10 cellular contexts compared by ENCODE assay signal in the genomic region with DNA sequence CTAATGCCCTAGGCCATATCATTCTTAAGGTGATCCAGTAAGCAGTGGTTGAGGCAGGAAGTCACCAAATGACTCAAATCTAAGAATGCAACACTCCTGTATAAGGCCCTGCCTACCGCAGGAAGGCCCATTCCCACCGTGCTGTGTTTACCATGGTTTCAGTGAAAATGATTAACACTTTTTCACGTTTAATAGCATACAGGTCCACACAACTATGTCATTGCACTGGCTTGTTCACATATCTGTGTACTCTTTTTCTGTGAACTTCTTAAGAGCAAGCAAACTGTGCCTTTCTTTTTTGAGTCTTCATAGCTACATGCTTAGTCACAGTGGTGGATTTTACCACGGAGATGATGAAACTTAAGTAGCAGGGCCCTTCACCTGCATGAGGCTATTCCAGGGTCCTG.
DNase-seq lines count a peak whose midpoint lies in the region; ATAC-seq, FAIRE-seq and TF ChIP-seq lines count a peak whose summit lies in the region.
"Had no signal": no experiment of that assay in that cellular context is flagged by ENCODE, and none has a peak within 500 bp of the region (broad histone marks: within the 10 kb centered on the region; RNA-seq: fewer than 3 reads in every experiment).

No MANE protein-coding gene starts in this region.

- TF ChIP-seq POLR2A in A549 (IDR thresholded peaks at IDR 0.05; ENCODE audit: low read length) = no peak

- no peaks in the 10 kb centered on the region for H3K4me1 Mint-ChIP-seq in WTC11

- ATAC-seq in A549 (peak; percentile 85 to 91), GM19324 (IDR thresholded peaks at IDR 0.05; ENCODE audit: low FRiP score, unreplicated experiment) (peak; percentile 64), HG03097 (IDR thresholded peaks at IDR 0.05; ENCODE audit: low FRiP score, unreplicated experiment) (peak; percentile 93), WTC11 (no peak), sciatic nerve (no peak), mucosa of descending colon (no peak)

- peaks cover 28% of the 10 kb centered on the region for H3K4me1 ChIP-seq in A549
- H3K4me1 ChIP-seq in mucosa of descending colon (ENCODE audit: low read depth) = no peaks in the 10 kb centered on the region
- H3K4me1 ChIP-seq: BLaER1 treated with 17β-estradiol and CSF1 and Interleukin-3, amounts not matched to agents 10 nM and 100 nM had no signal

- H3K9me3 ChIP-seq in A549 (no peaks in the 10 kb centered on the region), mucosa of descending colon (no peaks in the 10 kb centered on the region)
- H3K9me3 ChIP-seq: BLaER1 treated with 17β-estradiol and CSF1 and Interleukin-3, amounts not matched to agents 10 nM and 100 nM had no signal

- H3K4me3 Mint-ChIP-seq in WTC11 = no peak overlapping the region

- intact Hi-C loops in sciatic nerve (cut with DNase I) = no loop called here
- intact Hi-C loops in mucosa of descending colon (cut with DNase I, micrococcal nuclease) = no loop called here

- no peaks in the 10 kb centered on the region for H3K9me3 Mint-ChIP-seq in WTC11

- peak overlapping the region; percentile 52 for H3K4me2 ChIP-seq in A549
- H3K4me2 ChIP-seq: BLaER1 treated with 17β-estradiol and CSF1 and Interleukin-3, amounts not matched to agents 10 nM and 100 nM had no signal

- no peak for TF ChIP-seq EP300 in A549 (IDR thresholded peaks at IDR 0.05)

- POLR2A ChIA-PET in A549 (lab: Yijun Ruan, JAX) (no interaction called here), WTC11 (lab: Charles Lee) (no interaction called here)

- peak overlapping the region; percentile 61 to 80 for H3K27ac ChIP-seq in A549
- H3K27ac ChIP-seq: BLaER1 treated with 17β-estradiol and CSF1 and Interleukin-3, amounts not matched to agents 10 nM and 100 nM had no signal

- no peak for TF ChIP-seq CTCF in A549 (IDR thresholded peaks at IDR 0.05)
- TF ChIP-seq CTCF in WTC11 (IDR thresholded peaks at IDR 0.05) = no peak
- TF ChIP-seq CTCF in mucosa of descending colon (IDR thresholded peaks at IDR 0.05) = no peak

- peak; percentile 24 to 75 for DNase-seq in A549 (ENCODE audit: low read depth in 1 of 2, low spot score in 1 of 2)
- DNase-seq in WTC11 (ENCODE audit: low spot score) = no peak
- no peak for DNase-seq in sciatic nerve (ENCODE audit: low spot score)
- DNase-seq in stimulated activated CD4-positive, alpha-beta T cell treated with anti-CD3 and anti-CD28 coated beads, Interleukin-2, amount 100 ng/mL, for 24 hours = no peak
- DNase-seq in mucosa of descending colon = no peak
- no peak for DNase-seq in D341Med (ENCODE audit: low spot score)

- no peak overlapping the region for H3K4me3 ChIP-seq in A549
- H3K4me3 ChIP-seq in mucosa of descending colon = no peak overlapping the region
- H3K4me3 ChIP-seq: BLaER1 treated with 17β-estradiol and CSF1 and Interleukin-3, amounts not matched to agents 10 nM and 100 nM had no signal

- no peaks in the 10 kb centered on the region for H3K36me3 Mint-ChIP-seq in WTC11

- WGBS in A549 (ENCODE audit: missing lambda C conversion rate) = 4% methylated on average over 4 of the region's 4 CpGs

- H3K27ac Mint-ChIP-seq in WTC11 = peak overlapping the region; percentile 49; the same call in 1 of the 2 replicates

- CTCF ChIA-PET in A549 (lab: Yijun Ruan, JAX) (interaction anchor here (0.6 to 0.7 kb wide), 2 partner anchors 14 to 269 kb away, joined by 3 to 4 read pairs; no protein-coding TSS in a partner anchor), WTC11 (lab: Charles Lee) (no interaction called here)

- TF ChIP-seq RAD21 in A549 (conservative IDR thresholded peaks at IDR 0.05 in 1 of 2, IDR thresholded peaks at IDR 0.05 in 1 of 2) = no peak

- H3K36me3 ChIP-seq in mucosa of descending colon (ENCODE audit: low read depth) = no peaks in the 10 kb centered on the region
- H3K36me3 ChIP-seq: BLaER1 treated with 17β-estradiol and CSF1 and Interleukin-3, amounts not matched to agents 10 nM and 100 nM had no signal

- no peaks in the 10 kb centered on the region for H3K27me3 Mint-ChIP-seq in WTC11 (ENCODE audit: low read depth)

- FAIRE-seq in A549 (lab: Jason Lieb, UNC) = peak; percentile 89
- FAIRE-seq: TTC549 had no signal

TF ChIP-seq in A549, 52 proteins besides CTCF, POLR2A, EP300 and RAD21:
- TF ChIP-seq HOXB13 (CRISPR knock-in tag; IDR thresholded peaks at IDR 0.05; ENCODE audit: low read depth) (no peak), SREBF2 (IDR thresholded peaks at IDR 0.05) (no peak), FOSL2 (IDR thresholded peaks at IDR 0.05) (0 out of 2 replicates have a peak, but pooled peaks have one; percentile 36), FOSL2 (CRISPR knock-in tag; IDR thresholded peaks at IDR 0.05) (no peak; the same call in none of the 2 replicates), CEBPB (IDR thresholded peaks at IDR 0.05) (peak; percentile 20 to 28; a peak in 2 of 4 replicates), SMC3 (IDR thresholded peaks at IDR 0.05) (peak; percentile 11; the same call in 1 of the 3 replicates), JUNB (IDR thresholded peaks at IDR 0.05) (peak; percentile 59)

TF ChIP-seq in WTC11, 78 proteins besides CTCF, POLR2A, EP300 and RAD21 (continues in another document):
- TF ChIP-seq GABPB1 (CRISPR knock-in tag; IDR thresholded peaks at IDR 0.05) = no peak
- TF ChIP-seq, protein P1, sequence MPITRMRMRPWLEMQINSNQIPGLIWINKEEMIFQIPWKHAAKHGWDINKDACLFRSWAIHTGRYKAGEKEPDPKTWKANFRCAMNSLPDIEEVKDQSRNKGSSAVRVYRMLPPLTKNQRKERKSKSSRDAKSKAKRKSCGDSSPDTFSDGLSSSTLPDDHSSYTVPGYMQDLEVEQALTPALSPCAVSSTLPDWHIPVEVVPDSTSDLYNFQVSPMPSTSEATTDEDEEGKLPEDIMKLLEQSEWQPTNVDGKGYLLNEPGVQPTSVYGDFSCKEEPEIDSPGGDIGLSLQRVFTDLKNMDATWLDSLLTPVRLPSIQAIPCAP (CRISPR knock-in tag; IDR thresholded peaks at IDR 0.05) = no peak
- TF ChIP-seq, protein P2, sequence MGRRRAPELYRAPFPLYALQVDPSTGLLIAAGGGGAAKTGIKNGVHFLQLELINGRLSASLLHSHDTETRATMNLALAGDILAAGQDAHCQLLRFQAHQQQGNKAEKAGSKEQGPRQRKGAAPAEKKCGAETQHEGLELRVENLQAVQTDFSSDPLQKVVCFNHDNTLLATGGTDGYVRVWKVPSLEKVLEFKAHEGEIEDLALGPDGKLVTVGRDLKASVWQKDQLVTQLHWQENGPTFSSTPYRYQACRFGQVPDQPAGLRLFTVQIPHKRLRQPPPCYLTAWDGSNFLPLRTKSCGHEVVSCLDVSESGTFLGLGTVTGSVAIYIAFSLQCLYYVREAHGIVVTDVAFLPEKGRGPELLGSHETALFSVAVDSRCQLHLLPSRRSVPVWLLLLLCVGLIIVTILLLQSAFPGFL (CRISPR knock-in tag; IDR thresholded peaks at IDR 0.05; ENCODE audit: borderline replicate concordance) = no peak
- no peak for TF ChIP-seq SMAD3 (CRISPR knock-in tag; IDR thresholded peaks at IDR 0.05; ENCODE audit: borderline replicate concordance)
- no peak for TF ChIP-seq ZBTB21 (CRISPR knock-in tag; IDR thresholded peaks at IDR 0.05; ENCODE audit: borderline replicate concordance)
- TF ChIP-seq CBFB (CRISPR knock-in tag; IDR thresholded peaks at IDR 0.05; ENCODE audit: low read depth) = no peak
- no peak for TF ChIP-seq ZNF232 (CRISPR knock-in tag; IDR thresholded peaks at IDR 0.05)
- TF ChIP-seq, protein P3, sequence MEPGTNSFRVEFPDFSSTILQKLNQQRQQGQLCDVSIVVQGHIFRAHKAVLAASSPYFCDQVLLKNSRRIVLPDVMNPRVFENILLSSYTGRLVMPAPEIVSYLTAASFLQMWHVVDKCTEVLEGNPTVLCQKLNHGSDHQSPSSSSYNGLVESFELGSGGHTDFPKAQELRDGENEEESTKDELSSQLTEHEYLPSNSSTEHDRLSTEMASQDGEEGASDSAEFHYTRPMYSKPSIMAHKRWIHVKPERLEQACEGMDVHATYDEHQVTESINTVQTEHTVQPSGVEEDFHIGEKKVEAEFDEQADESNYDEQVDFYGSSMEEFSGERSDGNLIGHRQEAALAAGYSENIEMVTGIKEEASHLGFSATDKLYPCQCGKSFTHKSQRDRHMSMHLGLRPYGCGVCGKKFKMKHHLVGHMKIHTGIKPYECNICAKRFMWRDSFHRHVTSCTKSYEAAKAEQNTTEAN (CRISPR knock-in tag; IDR thresholded peaks at IDR 0.05) = no peak
- TF ChIP-seq IRF2 (CRISPR knock-in tag; IDR thresholded peaks at IDR 0.05; ENCODE audit: borderline replicate concordance, low read depth) = no peak
- TF ChIP-seq, protein P4, sequence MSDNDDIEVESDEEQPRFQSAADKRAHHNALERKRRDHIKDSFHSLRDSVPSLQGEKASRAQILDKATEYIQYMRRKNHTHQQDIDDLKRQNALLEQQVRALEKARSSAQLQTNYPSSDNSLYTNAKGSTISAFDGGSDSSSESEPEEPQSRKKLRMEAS (CRISPR knock-in tag; IDR thresholded peaks at IDR 0.05) = no peak
- TF ChIP-seq, protein P5, sequence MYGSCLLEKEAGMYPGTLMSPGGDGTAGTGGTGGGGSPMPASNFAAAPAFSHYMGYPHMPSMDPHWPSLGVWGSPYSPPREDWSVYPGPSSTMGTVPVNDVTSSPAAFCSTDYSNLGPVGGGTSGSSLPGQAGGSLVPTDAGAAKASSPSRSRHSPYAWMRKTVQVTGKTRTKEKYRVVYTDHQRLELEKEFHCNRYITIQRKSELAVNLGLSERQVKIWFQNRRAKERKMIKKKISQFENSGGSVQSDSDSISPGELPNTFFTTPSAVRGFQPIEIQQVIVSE (CRISPR knock-in tag; IDR thresholded peaks at IDR 0.05; ENCODE audit: borderline replicate concordance) = no peak
- TF ChIP-seq, protein P6, sequence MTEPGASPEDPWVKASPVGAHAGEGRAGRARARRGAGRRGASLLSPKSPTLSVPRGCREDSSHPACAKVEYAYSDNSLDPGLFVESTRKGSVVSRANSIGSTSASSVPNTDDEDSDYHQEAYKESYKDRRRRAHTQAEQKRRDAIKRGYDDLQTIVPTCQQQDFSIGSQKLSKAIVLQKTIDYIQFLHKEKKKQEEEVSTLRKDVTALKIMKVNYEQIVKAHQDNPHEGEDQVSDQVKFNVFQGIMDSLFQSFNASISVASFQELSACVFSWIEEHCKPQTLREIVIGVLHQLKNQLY (CRISPR knock-in tag; IDR thresholded peaks at IDR 0.05) = no peak
- TF ChIP-seq, protein P7, sequence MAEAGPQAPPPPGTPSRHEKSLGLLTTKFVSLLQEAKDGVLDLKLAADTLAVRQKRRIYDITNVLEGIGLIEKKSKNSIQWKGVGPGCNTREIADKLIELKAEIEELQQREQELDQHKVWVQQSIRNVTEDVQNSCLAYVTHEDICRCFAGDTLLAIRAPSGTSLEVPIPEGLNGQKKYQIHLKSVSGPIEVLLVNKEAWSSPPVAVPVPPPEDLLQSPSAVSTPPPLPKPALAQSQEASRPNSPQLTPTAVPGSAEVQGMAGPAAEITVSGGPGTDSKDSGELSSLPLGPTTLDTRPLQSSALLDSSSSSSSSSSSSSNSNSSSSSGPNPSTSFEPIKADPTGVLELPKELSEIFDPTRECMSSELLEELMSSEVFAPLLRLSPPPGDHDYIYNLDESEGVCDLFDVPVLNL (CRISPR knock-in tag; IDR thresholded peaks at IDR 0.05; ENCODE audit: borderline replicate concordance, low read depth) = no peak

Comparison
In these comparisons a context has a peak if more than half of its experiments do, and no peak if none do; other contexts are left out.
1. ATAC-seq: peak in A549 (2 of 2), GM19324 (single experiment) and HG03097 (single experiment); none in WTC11 (single experiment), sciatic nerve (single experiment) and mucosa of descending colon (single experiment).
2. DNase-seq: peak in A549 (2 of 2); none in WTC11 (single experiment), sciatic nerve (single experiment), stimulated activated CD4-positive, alpha-beta T cell treated with anti-CD3 and anti-CD28 coated beads, Interleukin-2, amount 100 ng/mL, for 24 hours (0 of 2), mucosa of descending colon (0 of 3) and D341Med (single experiment).